15 cellular contexts compared by ENCODE assay signal in the genomic region with DNA sequence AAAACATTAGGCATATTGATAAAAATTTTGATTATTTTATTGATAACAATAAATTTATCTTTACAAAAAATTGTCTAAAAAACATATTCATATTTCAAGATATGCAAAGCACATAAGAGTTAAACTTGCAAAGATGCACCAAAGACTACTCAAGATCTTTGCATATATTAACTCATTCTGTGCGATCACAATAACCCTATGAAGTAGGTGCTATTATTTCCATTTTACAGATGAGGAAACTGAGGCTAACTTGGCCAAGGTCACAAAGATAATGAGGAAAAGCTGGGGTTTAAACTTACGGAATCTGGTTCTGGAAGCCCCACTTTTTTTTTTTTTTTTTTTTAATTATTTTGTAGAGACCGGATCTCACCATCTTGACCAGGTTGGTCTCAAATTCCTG.
DNase-seq lines count a peak whose midpoint lies in the region; ATAC-seq and TF ChIP-seq lines count a peak whose summit lies in the region.
"Had no signal": no experiment of that assay in that cellular context is flagged by ENCODE, and none has a peak within 500 bp of the region (broad histone marks: within the 10 kb centered on the region; RNA-seq: fewer than 3 reads in every experiment).

No MANE protein-coding gene starts in this region.

- H4K20me1 ChIP-seq in PC-3 (ENCODE audit: low read length) (no peaks in the 10 kb centered on the region), mammary epithelial cell (ENCODE audit: insufficient read depth, low read length) (no peaks in the 10 kb centered on the region)

- 92% methylated on average over 3 of the region's 3 CpGs for whole genome bisulfite sequencing in mammary epithelial cell (ENCODE audit: low coverage, missing lambda C conversion rate)
- WGBS in spleen, 5 donors = 94 to 100% (median 95%) methylated on average over 3 of the region's 3 CpGs

- peak overlapping the region; percentile 85; the same call in 1 of the 2 replicates for H3K4me3 ChIP-seq in PC-3 (ENCODE audit: low read length)
- no peak overlapping the region for H3K4me3 ChIP-seq in mammary epithelial cell (replicated peaks in 1 of 3; ENCODE audit: insufficient read depth in 1 of 3, low read depth in 2 of 3, low read length in 3 of 3)
- peak overlapping the region in 1 of 8 donors; percentile 83 for H3K4me3 ChIP-seq in spleen
- H3K4me3 ChIP-seq: gastrocnemius medialis had no signal

- H3F3A ChIP-seq in PC-3 (ENCODE audit: low read length, unreplicated experiment) = no peaks in the 10 kb centered on the region

- H3K27me3 ChIP-seq in PC-3 (ENCODE audit: low read length) (no peaks in the 10 kb centered on the region), mammary epithelial cell (ENCODE audit: insufficient read depth, low read length) (no peaks in the 10 kb centered on the region), spleen (replicated peaks in 1 of 7) (no peaks in the 10 kb centered on the region)
- H3K27me3 ChIP-seq: gastrocnemius medialis had no signal

- intact Hi-C loops in PC-3 (cut with micrococcal nuclease) = no loop called here
- intact Hi-C loops in mammary epithelial cell (cut with micrococcal nuclease) = no loop called here
- intact Hi-C loops in spleen (cut with DNase I; ENCODE audit: low total_unique reads) = no loop called here

- peaks cover 18% of the 10 kb centered on the region for H3K4me1 ChIP-seq in PC-3 (ENCODE audit: insufficient read depth, low read length)
- H3K4me1 ChIP-seq in mammary epithelial cell (ENCODE audit: insufficient read depth, low read length) = peaks cover 23% of the 10 kb centered on the region
- H3K4me1 ChIP-seq in spleen = peaks cover 23 to 70% (median 52%) of the 10 kb centered on the region in 6 donors

- H3K9me3 ChIP-seq in PC-3 (ENCODE audit: low read length) (no peaks in the 10 kb centered on the region), mammary epithelial cell (replicated peaks; ENCODE audit: insufficient read depth, low read length) (no peaks in the 10 kb centered on the region), spleen (no peaks in the 10 kb centered on the region)
- H3K9me3 ChIP-seq: gastrocnemius medialis had no signal

- no peak overlapping the region for H2AFZ ChIP-seq in PC-3 (ENCODE audit: low read length)
- no peak overlapping the region for H2AFZ ChIP-seq in mammary epithelial cell (ENCODE audit: low read depth, low read length)

- H3K79me2 ChIP-seq in PC-3 (ENCODE audit: low read length) = peaks cover 57% of the 10 kb centered on the region
- peaks cover 13% of the 10 kb centered on the region for H3K79me2 ChIP-seq in mammary epithelial cell (ENCODE audit: insufficient read depth, low read length)

- H3K9ac ChIP-seq in PC-3 (ENCODE audit: low read length) = no peak overlapping the region
- no peak overlapping the region for H3K9ac ChIP-seq in mammary epithelial cell (ENCODE audit: insufficient read depth, low read length)

- H3K27ac ChIP-seq in PC-3 (ENCODE audit: low read length) (no peak overlapping the region), mammary epithelial cell (ENCODE audit: insufficient read depth, low read depth, low read length) (no peak overlapping the region), spleen (peak overlapping the region; percentile 90 to 99 (median 98))

- no peak for TF ChIP-seq POLR2A in spleen (IDR thresholded peaks at IDR 0.05)

- CTCF ChIA-PET in PC-3 (lab: Charles Lee) (interaction anchor here (0.6 kb wide), 1 partner anchor 102 kb away, joined by 4 read pairs; no protein-coding TSS in a partner anchor), mammary epithelial cell (lab: Charles Lee; ENCODE audit: low non-redundant PET) (no interaction called here)

- H3K9me3 Mint-ChIP-seq in T-helper 2 cell treated with Interferon-gamma antibody and Interleukin-4, amounts not matched to agents 5 μg/mL and 100 μg/mL, for 36 hours = no peaks in the 10 kb centered on the region
- H3K9me3 Mint-ChIP-seq: central memory CD8-positive, alpha-beta T cell had no signal

- no peaks in the 10 kb centered on the region for H3K36me3 ChIP-seq in PC-3 (ENCODE audit: low read depth, low read length)
- no peaks in the 10 kb centered on the region for H3K36me3 ChIP-seq in mammary epithelial cell (ENCODE audit: insufficient read depth, low read length)
- H3K36me3 ChIP-seq in spleen = no peaks in the 10 kb centered on the region
- H3K36me3 ChIP-seq: gastrocnemius medialis had no signal

- in situ Hi-C loops in mammary epithelial cell (cut with MboI; ENCODE audit: low sequenced_read_pairs in 2 of 2) = no loop called here

- dilution Hi-C loops in mammary epithelial cell (cut with HindIII; ENCODE audit: low sequenced_read_pairs) = no loop called here

- ATAC-seq in PC-3 (no peak), left lobe of liver (no peak), HG02870 (IDR thresholded peaks at IDR 0.05; ENCODE audit: unreplicated experiment) (no peak), HG03460 (IDR thresholded peaks at IDR 0.05; ENCODE audit: unreplicated experiment) (no peak)
- ATAC-seq: gastrocnemius medialis had no signal

- no peaks in the 10 kb centered on the region for H3K9me2 ChIP-seq in PC-3 (replicated peaks; ENCODE audit: low read length)

- H3K36me3 Mint-ChIP-seq in T-helper 2 cell treated with Interferon-gamma antibody and Interleukin-4, amounts not matched to agents 5 μg/mL and 100 μg/mL, for 36 hours (ENCODE audit: low read depth) = no peaks in the 10 kb centered on the region

- peak overlapping the region; percentile 91 for H3K27ac Mint-ChIP-seq in T-helper 2 cell treated with Interferon-gamma antibody and Interleukin-4, amounts not matched to agents 5 μg/mL and 100 μg/mL, for 36 hours

- no peak for TF ChIP-seq CTCF in PC-3 (conservative IDR thresholded peaks at IDR 0.05; ENCODE audit: low read depth, low read length)
- TF ChIP-seq CTCF in mammary epithelial cell (conservative IDR thresholded peaks at IDR 0.05 in 1 of 2, IDR thresholded peaks at IDR 0.05 in 1 of 2; ENCODE audit: extremely low read depth in 1 of 2, insufficient read depth in 1 of 2, low read depth in 1 of 2, low read length in 2 of 2) = no peak
- TF ChIP-seq CTCF in spleen (IDR thresholded peaks at IDR 0.05 in 8 of 11, conservative IDR thresholded peaks at IDR 0.05 in 3 of 11) = no peak

- POLR2A ChIA-PET in PC-3 (lab: Charles Lee; ENCODE audit: unreplicated experiment) = no interaction called here

- BruUV-seq in PC-3 (replicated peaks; lab: Mats Ljungman, UMichigan) (no TSS peak), mammary epithelial cell (replicated peaks; lab: Mats Ljungman, UMichigan) (no TSS peak)

- H3K4me2 ChIP-seq in PC-3 (ENCODE audit: low read length) (peak overlapping the region; percentile 96; the same call in 1 of the 2 replicates), mammary epithelial cell (ENCODE audit: insufficient read depth, low read depth, low read length) (peak overlapping the region; percentile 89)

- H3K4me1 Mint-ChIP-seq in T-helper 2 cell treated with Interferon-gamma antibody and Interleukin-4, amounts not matched to agents 5 μg/mL and 100 μg/mL, for 36 hours (ENCODE audit: low read depth) = peaks cover 28% of the 10 kb centered on the region

- no peak for DNase-seq in T-helper 2 cell treated with Interferon-gamma antibody and Interleukin-4, amounts not matched to agents 5 μg/mL and 100 μg/mL, for 36 hours (ENCODE audit: low spot score)
- no peak for DNase-seq in T-helper 2 cell
- no peak for DNase-seq in PC-3
- DNase-seq in mammary epithelial cell = no peak
- DNase-seq in spleen = no peak
- DNase-seq in left lobe of liver (ENCODE audit: low spot score) = no peak
- DNase-seq: activated CD8-positive, alpha-beta memory T cell treated with anti-CD3 and anti-CD28 coated beads, Interleukin-2, amount 50 U/mL, for 48 hours; DMS 273 treated with DMSO at 0.1 percent for 48 hours; gastrocnemius medialis; IMR-90; NCI-H1105 treated with DMSO at 0.1 percent for 48 hours; NCI-H2171 treated with DMSO at 0.1 percent for 48 hours had no signal

- H3K4me3 Mint-ChIP-seq in T-helper 2 cell treated with Interferon-gamma antibody and Interleukin-4, amounts not matched to agents 5 μg/mL and 100 μg/mL, for 36 hours = peak overlapping the region; percentile 89
- H3K4me3 Mint-ChIP-seq: central memory CD8-positive, alpha-beta T cell had no signal

- no peaks in the 10 kb centered on the region for H3K27me3 Mint-ChIP-seq in T-helper 2 cell treated with Interferon-gamma antibody and Interleukin-4, amounts not matched to agents 5 μg/mL and 100 μg/mL, for 36 hours (ENCODE audit: low read depth)
- H3K27me3 Mint-ChIP-seq: central memory CD8-positive, alpha-beta T cell had no signal

Comparison
In these comparisons a context has a peak if more than half of its experiments do, and no peak if none do; other contexts are left out.
1. H3K27ac ChIP-seq: peak in spleen (8 of 8); none in PC-3 (single experiment) and mammary epithelial cell (single experiment).